Comparison of ENCODE assay signal across 8 cellular contexts in genomic region chr15:60479361-60479684, GRCh38. TPM values are rescaled to one million over a fixed set of nuclear protein-coding genes. Genes with fewer than 3 reads are reported as not detected.
DNase-seq lines count a peak whose midpoint lies in the region; ATAC-seq, FAIRE-seq and TF ChIP-seq lines count a peak whose summit lies in the region.

No MANE protein-coding gene starts in this region.

- peaks cover 29% of the 10 kb centered on the region for H3K79me2 ChIP-seq in HepG2 (ENCODE audit: insufficient read depth, low read length)

- no peak for DNase-seq in astrocyte of the cerebellum (ENCODE audit: low read depth)
- DNase-seq in HepG2 (ENCODE audit: low spot score), result no peak
- no peak for DNase-seq in upper lobe of left lung
- no peak for DNase-seq in activated effector memory CD4-positive, alpha-beta T cell treated with Interleukin-2 at 50 U/mL for 16 hours
- no peak for DNase-seq in ureter (ENCODE audit: low spot score)
- DNase-seq in ACHN, result no peak

- intact Hi-C loops in HepG2 (cut with micrococcal nuclease; ENCODE audit: unreplicated experiment), result loop anchor here (1.0 to 5.0 kb wide), 3 partner anchors 14 to 791 kb away; partner anchors contain the start of gene BNIP2

- CTCF ChIA-PET in HepG2 (lab: Yijun Ruan, JAX; ENCODE audit: low intra/inter-chr PET ratio, low total read pairs), result no interaction called here

- TSS peak; percentile 91 for BruUV-seq in HepG2 (replicated peaks; lab: Mats Ljungman, UMichigan)

- TF ChIP-seq EP300 in HepG2 (IDR thresholded peaks at IDR 0.05; ENCODE audit: low read depth in 2 of 2, low read length in 2 of 2) (no peak), HepG2 (CRISPR knock-in tag; IDR thresholded peaks at IDR 0.05; ENCODE audit: borderline replicate concordance) (no peak), upper lobe of left lung (IDR thresholded peaks at IDR 0.05) (no peak)

- in situ Hi-C loops in astrocyte of the cerebellum (cut with HindIII; ENCODE audit: low sequenced_read_pairs), result no loop called here
- in situ Hi-C loops in HepG2 (cut with HindIII; ENCODE audit: extremely low pct_ligation_motif_present, low pct_unique_long_range_greater_than_20kb), result no loop called here
- in situ Hi-C loops in ACHN (cut with HindIII; ENCODE audit: low pct_ligation_motif_present, low pct_unique_long_range_greater_than_20kb, low sequenced_read_pairs), result no loop called here

- FAIRE-seq in HepG2 (lab: Jason Lieb, UNC), result no peak

- no peak for TF ChIP-seq RAD21 in HepG2 (CRISPR knock-in tag; IDR thresholded peaks at IDR 0.05)

- H3K9me3 ChIP-seq in BLaER1 treated with 17β-estradiol and CSF1 and Interleukin-3, amounts not matched to agents 10 nM and 100 nM (replicated peaks in 1 of 11), result no peaks in the 10 kb centered on the region
- no peaks in the 10 kb centered on the region for H3K9me3 ChIP-seq in HepG2 (ENCODE audit: low read length)
- no peaks in the 10 kb centered on the region for H3K9me3 ChIP-seq in upper lobe of left lung

- H3K27ac ChIP-seq in BLaER1 treated with 17β-estradiol and CSF1 and Interleukin-3, amounts not matched to agents 10 nM and 100 nM, result peak overlapping the region; percentile 24 to 99 (median 96); a peak in 21 of 22 replicates
- peak overlapping the region; percentile 93 for H3K27ac ChIP-seq in HepG2 (ENCODE audit: extremely low read length, insufficient read depth, low read length)
- H3K27ac ChIP-seq in upper lobe of left lung, result peak overlapping the region; percentile 92 to 96 (median 94)

- peaks cover 3 to 25% (median 8%) of the 10 kb centered on the region in 11 experiments; a peak in 17 of 22 replicates for H3K36me3 ChIP-seq in BLaER1 treated with 17β-estradiol and CSF1 and Interleukin-3, amounts not matched to agents 10 nM and 100 nM
- H3K36me3 ChIP-seq in HepG2 (replicated peaks in 1 of 2; ENCODE audit: control insufficient read depth in 1 of 2, insufficient read depth in 2 of 2, low read length in 2 of 2) (peaks cover 0 to 8% of the 10 kb centered on the region in 2 experiments; a peak in 2 of 5 replicates), upper lobe of left lung (peaks cover 0 to 8% (median 0%) of the 10 kb centered on the region in 4 donors)

- H3K9ac ChIP-seq in BLaER1 treated with 17β-estradiol and CSF1 and Interleukin-3, amounts not matched to agents 10 nM and 100 nM, result peak overlapping the region; percentile 87 to 99 (median 94); a peak in 21 of 22 replicates
- H3K9ac ChIP-seq in HepG2 (ENCODE audit: insufficient read depth, low read depth, low read length), result peak overlapping the region; percentile 96

- WGBS in HepG2 (ENCODE audit: low lambda C conversion rate), result 31% methylated on average over 5 of the region's 5 CpGs
- 10 to 16% methylated on average over 5 of the region's 5 CpGs for WGBS in upper lobe of left lung, 2 donors

- peaks cover 31 to 44% (median 38%) of the 10 kb centered on the region in 10 experiments for H3K4me1 ChIP-seq in BLaER1 treated with 17β-estradiol and CSF1 and Interleukin-3, amounts not matched to agents 10 nM and 100 nM
- H3K4me1 ChIP-seq in HepG2 (ENCODE audit: insufficient read depth, low read length) (peaks cover 43% of the 10 kb centered on the region), upper lobe of left lung (peaks cover 20 to 34% (median 30%) of the 10 kb centered on the region in 4 donors)

- H4K20me1 ChIP-seq in BLaER1 treated with 17β-estradiol and CSF1 and Interleukin-3, amounts not matched to agents 10 nM and 100 nM, result no peaks in the 10 kb centered on the region
- no peaks in the 10 kb centered on the region for H4K20me1 ChIP-seq in HepG2 (ENCODE audit: insufficient read depth, low read length)

- H3K4me3 ChIP-seq in BLaER1 treated with 17β-estradiol and CSF1 and Interleukin-3, amounts not matched to agents 10 nM and 100 nM, result peak overlapping the region; percentile 66 to 91 (median 80)
- H3K4me3 ChIP-seq in astrocyte of the cerebellum (ENCODE audit: low read depth, low read length) (peak overlapping the region; percentile 85), HepG2 (replicated peaks in 1 of 3; ENCODE audit: insufficient read depth in 1 of 3, low read depth in 2 of 3, low read length in 3 of 3) (peak overlapping the region; percentile 67 to 94 (median 90)), upper lobe of left lung (peak overlapping the region; percentile 22 to 72 (median 70))

- POLR2A ChIA-PET in HepG2 (lab: Yijun Ruan, JAX), result interaction anchor here (1.9 kb wide), 1 partner anchor 105 kb away, joined by 4 read pairs; no protein-coding TSS in a partner anchor

- TF ChIP-seq POLR2A in HepG2 (IDR thresholded peaks at IDR 0.05; ENCODE audit: insufficient read depth in 1 of 2, low read depth in 2 of 2, low read length in 2 of 2) (no peak), upper lobe of left lung (IDR thresholded peaks at IDR 0.05) (no peak)

- peak; percentile 5 for ATAC-seq in HG02981 (IDR thresholded peaks at IDR 0.05; ENCODE audit: unreplicated experiment)
- peak; percentile 8; the same call in 2 of the 3 replicates for ATAC-seq in HepG2
- ATAC-seq in upper lobe of left lung (ENCODE audit: low FRiP score in 2 of 2), result peak; percentile 1 to 3

- H2AFZ ChIP-seq in HepG2 (ENCODE audit: low read length), result peak overlapping the region; percentile 96

- no peaks in the 10 kb centered on the region for H3K27me3 ChIP-seq in BLaER1 treated with 17β-estradiol and CSF1 and Interleukin-3, amounts not matched to agents 10 nM and 100 nM
- H3K27me3 ChIP-seq in HepG2 (ENCODE audit: control insufficient read depth in 1 of 2, insufficient read depth in 2 of 2, low read length in 2 of 2) (no peaks in the 10 kb centered on the region; a peak in 1 of 5 replicates), upper lobe of left lung (no peaks in the 10 kb centered on the region)

- peak overlapping the region; percentile 75 to 92 (median 89) for H3K4me2 ChIP-seq in BLaER1 treated with 17β-estradiol and CSF1 and Interleukin-3, amounts not matched to agents 10 nM and 100 nM
- H3K4me2 ChIP-seq in HepG2 (ENCODE audit: low read depth, low read length), result peak overlapping the region; percentile 99

- TF ChIP-seq CTCF in astrocyte of the cerebellum (IDR thresholded peaks at IDR 0.05; ENCODE audit: low read depth, low read length, missing control alignments) (no peak), HepG2 (CRISPR knock-in tag; IDR thresholded peaks at IDR 0.05) (no peak), upper lobe of left lung (IDR thresholded peaks at IDR 0.05) (no peak)

TF ChIP-seq in HepG2, 621 proteins besides CTCF, POLR2A, EP300 and RAD21 (continues in another document):
- no peak for TF ChIP-seq CREB1 (IDR thresholded peaks at IDR 0.05)
- peak; percentile 16; the same call in 1 of the 2 replicates for TF ChIP-seq CREB1 (CRISPR knock-in tag; IDR thresholded peaks at IDR 0.05)
- no peak for TF ChIP-seq MAZ (IDR thresholded peaks at IDR 0.05; ENCODE audit: borderline replicate concordance, low read depth, low read length)
- TF ChIP-seq MAZ (CRISPR knock-in tag; IDR thresholded peaks at IDR 0.05; ENCODE audit: low read depth), result 0 out of 2 replicates have a peak, but pooled peaks have one; percentile 3
- TF ChIP-seq, protein P1, sequence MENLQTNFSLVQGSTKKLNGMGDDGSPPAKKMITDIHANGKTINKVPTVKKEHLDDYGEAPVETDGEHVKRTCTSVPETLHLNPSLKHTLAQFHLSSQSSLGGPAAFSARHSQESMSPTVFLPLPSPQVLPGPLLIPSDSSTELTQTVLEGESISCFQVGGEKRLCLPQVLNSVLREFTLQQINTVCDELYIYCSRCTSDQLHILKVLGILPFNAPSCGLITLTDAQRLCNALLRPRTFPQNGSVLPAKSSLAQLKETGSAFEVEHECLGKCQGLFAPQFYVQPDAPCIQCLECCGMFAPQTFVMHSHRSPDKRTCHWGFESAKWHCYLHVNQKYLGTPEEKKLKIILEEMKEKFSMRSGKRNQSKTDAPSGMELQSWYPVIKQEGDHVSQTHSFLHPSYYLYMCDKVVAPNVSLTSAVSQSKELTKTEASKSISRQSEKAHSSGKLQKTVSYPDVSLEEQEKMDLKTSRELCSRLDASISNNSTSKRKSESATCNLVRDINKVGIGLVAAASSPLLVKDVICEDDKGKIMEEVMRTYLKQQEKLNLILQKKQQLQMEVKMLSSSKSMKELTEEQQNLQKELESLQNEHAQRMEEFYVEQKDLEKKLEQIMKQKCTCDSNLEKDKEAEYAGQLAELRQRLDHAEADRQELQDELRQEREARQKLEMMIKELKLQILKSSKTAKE (CRISPR knock-in tag; IDR thresholded peaks at IDR 0.05; ENCODE audit: borderline replicate concordance), result no peak
- 0 out of 2 replicates have a peak, but pooled peaks have one; percentile 13 for TF ChIP-seq ZNF772 (CRISPR knock-in tag; IDR thresholded peaks at IDR 0.05)
- TF ChIP-seq SP4 (CRISPR knock-in tag; IDR thresholded peaks at IDR 0.05), result peak; percentile 12; the same call in 1 of the 2 replicates

RNA-seq across cellular contexts. Expression of gene ICE2, which starts 0.4 kb away (rescaled TPM):
- total RNA-seq in HepG2 (2016; rRNA removed; fragmentation: Illumina TruSeq; extraction: Trizol) (26.4 and 40.9 TPM in 2 replicates), upper lobe of left lung (10 to 100 TPM; 15.0 to 40.7 (median 32.8) TPM), ureter (65.5 TPM)
- 6.4 and 8.6 TPM in 2 replicates for total RNA-seq in HepG2 (2016; cell fraction: cytosol; rRNA removed; fragmentation: Illumina TruSeq; extraction: Trizol; ENCODE audit: low read depth)
- 23.8 and 38.6 TPM in 2 replicates for total RNA-seq in HepG2 (2016; cell fraction: insoluble cytoplasmic fraction; rRNA removed; fragmentation: Illumina TruSeq; extraction: Trizol)
- 19.6 and 21.3 TPM in 2 replicates for total RNA-seq in HepG2 (2016; cell fraction: membrane; rRNA removed; fragmentation: Illumina TruSeq; extraction: Trizol)
- 41.9 and 47.8 TPM in 2 replicates for total RNA-seq in HepG2 (2016; cell fraction: nucleus; rRNA removed; fragmentation: Illumina TruSeq; extraction: Trizol)
- polyA plus RNA-seq in HepG2 (2011; rRNA removed), result 20.5 and 24.8 TPM in 2 replicates
- polyA plus RNA-seq in HepG2 (2011; cell fraction: cytosol; rRNA removed), result 11.0 and 15.0 TPM in 2 replicates
- polyA plus RNA-seq in HepG2 (2011; cell fraction: nucleus; rRNA removed), result 20.0 and 21.2 TPM in 2 replicates
- polyA plus RNA-seq in HepG2 (2012), result 20.7 and 23.9 TPM in 2 replicates
- 9.1 and 9.3 TPM in 2 replicates for polyA plus RNA-seq in HepG2 (2016; cell fraction: cytosol; fragmentation: Illumina TruSeq; extraction: Trizol; ENCODE audit: low read depth)
- 35.5 and 42.1 TPM in 2 replicates for polyA plus RNA-seq in HepG2 (2016; cell fraction: insoluble cytoplasmic fraction; fragmentation: Illumina TruSeq; extraction: Trizol; ENCODE audit: low read depth)
- 13.2 and 14.7 TPM in 2 replicates for polyA plus RNA-seq in HepG2 (2016; cell fraction: membrane; fragmentation: Illumina TruSeq; extraction: Trizol; ENCODE audit: low read depth)
- polyA plus RNA-seq in HepG2 (2016; cell fraction: nucleus; fragmentation: Illumina TruSeq; extraction: Trizol; ENCODE audit: insufficient read depth, low read depth), result 34.0 and 49.3 TPM in 2 replicates
- 28.7 and 67.9 TPM in 2 replicates for polyA minus RNA-seq in HepG2 (2011; rRNA and poly(A)+ RNA removed; ENCODE audit: low replicate concordance)
- polyA minus RNA-seq in HepG2 (2011; cell fraction: cytosol; rRNA and poly(A)+ RNA removed), result 12.0 and 16.0 TPM in 2 replicates
- 113 and 126 TPM in 2 replicates for polyA minus RNA-seq in HepG2 (2011; cell fraction: nucleus; rRNA and poly(A)+ RNA removed)
